13 cellular contexts compared by ENCODE assay signal in the genomic region with DNA sequence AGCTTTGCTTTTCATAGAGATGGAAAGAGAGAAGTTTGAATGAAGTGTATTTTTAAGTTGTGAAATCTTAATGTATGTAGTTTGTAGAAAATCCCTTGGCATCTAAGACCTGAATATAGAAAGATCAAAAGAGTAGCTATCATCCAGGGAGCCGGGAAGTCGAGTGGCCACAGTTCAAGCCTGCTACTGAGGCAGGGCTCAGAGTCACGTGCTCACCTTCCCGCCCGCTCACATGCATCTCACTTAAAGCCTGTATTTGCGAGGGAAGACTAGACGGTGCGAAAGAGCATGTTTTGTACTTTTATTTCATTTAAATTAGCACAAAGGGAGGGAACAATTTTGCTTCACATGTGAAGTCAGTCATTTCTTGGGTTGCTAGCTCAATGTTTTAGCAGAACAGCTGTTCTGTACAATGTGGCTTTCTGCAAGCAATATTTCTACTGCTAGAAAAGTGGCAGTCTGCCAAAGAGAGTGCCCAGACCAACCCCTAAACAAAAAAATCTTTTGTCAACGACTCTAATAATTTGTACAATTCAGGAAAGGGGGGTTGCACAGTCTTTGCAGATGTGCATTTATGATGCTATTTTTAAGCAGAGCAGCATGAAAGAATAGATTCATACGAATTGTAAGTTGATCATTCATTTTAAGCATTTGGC.
DNase-seq lines count a peak whose midpoint lies in the region; FAIRE-seq and TF ChIP-seq lines count a peak whose summit lies in the region.
"Had no signal": no experiment of that assay in that cellular context is flagged by ENCODE, and none has a peak within 500 bp of the region (broad histone marks: within the 10 kb centered on the region; RNA-seq: fewer than 3 reads in every experiment).

No MANE protein-coding gene starts in this region.

- no peak for TF ChIP-seq CTCF in D721Med (IDR thresholded peaks at IDR 0.05; ENCODE audit: insufficient read depth, missing control alignments)

- H3K4me3 ChIP-seq in SJCRH30 = peak overlapping the region; percentile 46
- H3K4me3 ChIP-seq: transverse colon had no signal

- FAIRE-seq in D721Med (lab: Jason Lieb, UNC) = no peak
- FAIRE-seq: GM18507, TTC549 had no signal

- peak overlapping the region; percentile 43 for H3K27ac ChIP-seq in SJCRH30
- H3K27ac ChIP-seq: transverse colon had no signal

- no peaks in the 10 kb centered on the region for H3K9me3 ChIP-seq in SJCRH30 (replicated peaks)
- H3K9me3 ChIP-seq: transverse colon had no signal

- H3K27ac Mint-ChIP-seq in activated naive CD4-positive, alpha-beta T cell treated with anti-CD3 and anti-CD28 coated beads, Interleukin-2, amount 10 ng/mL, durations not matched to agents 7 days and 5 days = no peak overlapping the region
- H3K27ac Mint-ChIP-seq: activated naive CD8-positive, alpha-beta T cell treated with anti-CD3 and anti-CD28 coated beads, Interleukin-2, amount 50 U/mL, for 24 hours had no signal

- CTCF ChIA-PET in activated naive CD4-positive, alpha-beta T cell treated with anti-CD3 and anti-CD28 coated beads, Interleukin-2, amount 10 ng/mL, durations not matched to agents 7 days and 5 days (lab: Charles Lee) = no interaction called here

- H3K36me3 Mint-ChIP-seq in activated naive CD4-positive, alpha-beta T cell treated with anti-CD3 and anti-CD28 coated beads, Interleukin-2, amount 10 ng/mL, durations not matched to agents 7 days and 5 days = no peaks in the 10 kb centered on the region

- no peaks in the 10 kb centered on the region for H3K36me3 ChIP-seq in SJCRH30
- H3K36me3 ChIP-seq: transverse colon had no signal

- H3K4me1 ChIP-seq in SJCRH30 = peaks cover 13% of the 10 kb centered on the region

- H3K27me3 ChIP-seq in SJCRH30 = no peaks in the 10 kb centered on the region
- H3K27me3 ChIP-seq: transverse colon had no signal

- H3K27me3 Mint-ChIP-seq in activated naive CD4-positive, alpha-beta T cell treated with anti-CD3 and anti-CD28 coated beads, Interleukin-2, amount 10 ng/mL, durations not matched to agents 7 days and 5 days = no peaks in the 10 kb centered on the region
- H3K27me3 Mint-ChIP-seq: activated naive CD8-positive, alpha-beta T cell treated with anti-CD3 and anti-CD28 coated beads, Interleukin-2, amount 50 U/mL, for 24 hours had no signal

- peak; percentile 24 to 64 for DNase-seq in NCI-H2081 (lab: John Stamatoyannopoulos, UW)
- DNase-seq in NCI-H2081 treated with DMSO at 0.1 percent for 48 hours (lab: John Stamatoyannopoulos, UW) = no peak
- peak; percentile 78 to 92 for DNase-seq in SJCRH30
- peak; percentile 11 to 88 (median 56) for DNase-seq in head of caudate nucleus
- peak; percentile 98 for DNase-seq in superior temporal gyrus (ENCODE audit: extremely low spot score)
- DNase-seq in activated naive CD4-positive, alpha-beta T cell treated with anti-CD3 and anti-CD28 coated beads, Interleukin-2, amount 10 ng/mL, durations not matched to agents 7 days and 5 days = no peak
- DNase-seq in D721Med (ENCODE audit: insufficient read length, low spot score) = no peak
- DNase-seq in GM03348 (ENCODE audit: low spot score) = no peak
- DNase-seq: activated naive CD8-positive, alpha-beta T cell treated with anti-CD3 and anti-CD28 coated beads, Interleukin-2, amount 50 U/mL, for 24 hours; EL; transverse colon had no signal

- H3K4me3 Mint-ChIP-seq in activated naive CD4-positive, alpha-beta T cell treated with anti-CD3 and anti-CD28 coated beads, Interleukin-2, amount 10 ng/mL, durations not matched to agents 7 days and 5 days = no peak overlapping the region
- H3K4me3 Mint-ChIP-seq: activated naive CD8-positive, alpha-beta T cell treated with anti-CD3 and anti-CD28 coated beads, Interleukin-2, amount 50 U/mL, for 24 hours had no signal

- no peaks in the 10 kb centered on the region for H3K9me3 Mint-ChIP-seq in activated naive CD4-positive, alpha-beta T cell treated with anti-CD3 and anti-CD28 coated beads, Interleukin-2, amount 10 ng/mL, durations not matched to agents 7 days and 5 days

- intact Hi-C loops in head of caudate nucleus (cut with DNase I) = no loop called here

- H3K4me1 Mint-ChIP-seq in activated naive CD4-positive, alpha-beta T cell treated with anti-CD3 and anti-CD28 coated beads, Interleukin-2, amount 10 ng/mL, durations not matched to agents 7 days and 5 days = no peaks in the 10 kb centered on the region
- H3K4me1 Mint-ChIP-seq: activated naive CD8-positive, alpha-beta T cell treated with anti-CD3 and anti-CD28 coated beads, Interleukin-2, amount 50 U/mL, for 24 hours had no signal

Comparison
In these comparisons a context has a peak if more than half of its experiments do, and no peak if none do; other contexts are left out.
1. DNase-seq: peak in NCI-H2081 (2 of 2), SJCRH30 (2 of 2), head of caudate nucleus (42 of 42) and superior temporal gyrus (single experiment); none in NCI-H2081 treated with DMSO at 0.1 percent for 48 hours (single experiment), activated naive CD4-positive, alpha-beta T cell treated with anti-CD3 and anti-CD28 coated beads, Interleukin-2, amount 10 ng/mL, durations not matched to agents 7 days and 5 days (single experiment), D721Med (single experiment) and GM03348 (single experiment).